ENCODE assay signal across 13 cellular contexts in genomic region chr13:99995503-99996176, GRCh38. TPM values are rescaled to one million over a fixed set of nuclear protein-coding genes. Genes with fewer than 3 reads are reported as not detected.
DNase-seq lines count a peak whose midpoint lies in the region; ATAC-seq, FAIRE-seq and TF ChIP-seq lines count a peak whose summit lies in the region.
"Had no signal": no experiment of that assay in that cellular context is flagged by ENCODE, and none has a peak within 500 bp of the region (broad histone marks: within the 10 kb centered on the region; RNA-seq: fewer than 3 reads in every experiment).

No MANE protein-coding gene starts in this region.

- no TSS peak for BruUV-seq in GM12878 (replicated peaks; lab: Mats Ljungman, UMichigan)

- H4K8ac ChIP-seq in mesendoderm (ENCODE audit: low read depth, low read length), result no peak overlapping the region

- no peak overlapping the region for H2BK15ac ChIP-seq in mesendoderm (replicated peaks; ENCODE audit: low read depth)

- no peak for ATAC-seq in GM12878
- ATAC-seq: lower lobe of right lung, PC-3 had no signal

- TF ChIP-seq RAD21 in GM12878 (IDR thresholded peaks at IDR 0.05; ENCODE audit: insufficient read depth, low read depth, low read length), result no peak

- no peak overlapping the region for H3K27ac ChIP-seq in HUES64 (ENCODE audit: low read depth, low read length)
- no peak overlapping the region for H3K27ac ChIP-seq in GM12878 (ENCODE audit: control insufficient read depth, insufficient read depth)
- no peak overlapping the region for H3K27ac ChIP-seq in mesendoderm (ENCODE audit: low read depth, low read length)
- H3K27ac ChIP-seq: KMS-11, lower lobe of right lung had no signal

- WGBS in HUES64, result under 1% methylated on average over 16 of the region's 17 CpGs
- WGBS in GM12878 (ENCODE audit: insufficient coverage, insufficient replicate concordance, low lambda C conversion rate, missing lambda C conversion rate), result 22% methylated on average over 17 of the region's 17 CpGs
- no CpG with 5 or more reads among the region's 17 CpGs for WGBS in mesendoderm (ENCODE audit: extremely low coverage, insufficient coverage, low lambda C conversion rate)

- no peak for TF ChIP-seq POLR2A in GM12878 (IDR thresholded peaks at IDR 0.05; ENCODE audit: low read depth, low read length)

- FAIRE-seq in GM12878 (lab: Jason Lieb, UNC), result peak; percentile 64

- no peak overlapping the region for H3K23ac ChIP-seq in mesendoderm (ENCODE audit: low read length)

- peak overlapping the region; percentile 57 for H3K56ac ChIP-seq in mesendoderm (ENCODE audit: low read length)

- H3K9ac ChIP-seq in HUES64 (ENCODE audit: low read depth, low read length) (no peak overlapping the region), GM12878 (ENCODE audit: control insufficient read depth, insufficient read depth, low read length) (no peak overlapping the region), mesendoderm (ENCODE audit: low read length) (peak overlapping the region; percentile 35)
- H3K9ac ChIP-seq: KMS-11 had no signal

- H3K18ac ChIP-seq in mesendoderm (ENCODE audit: low read length), result no peak overlapping the region

- in situ Hi-C loops in GM12878 (cut with MboI), result no loop called here

- H2BK5ac ChIP-seq in mesendoderm (ENCODE audit: low read length), result no peak overlapping the region

- H4K5ac ChIP-seq in mesendoderm (ENCODE audit: low read length), result no peak overlapping the region

- H3K79me1 ChIP-seq in mesendoderm (ENCODE audit: low read length), result no peaks in the 10 kb centered on the region

- no peaks in the 10 kb centered on the region for H4K20me1 ChIP-seq in GM12878 (ENCODE audit: control insufficient read depth, insufficient read depth)

- no peak overlapping the region for H2BK120ac ChIP-seq in mesendoderm (ENCODE audit: low read depth, low read length)

- H3K4ac ChIP-seq in mesendoderm (ENCODE audit: low read depth, low read length), result no peak overlapping the region

- peaks cover 56% of the 10 kb centered on the region for H3K4me1 ChIP-seq in HUES64 (ENCODE audit: insufficient read depth, low read length)
- no peaks in the 10 kb centered on the region for H3K4me1 ChIP-seq in GM12878 (ENCODE audit: control insufficient read depth, insufficient read depth, low read length)
- peaks cover 10% of the 10 kb centered on the region for H3K4me1 ChIP-seq in mesendoderm (ENCODE audit: control insufficient read depth, low read depth, low read length)
- H3K4me1 ChIP-seq: lower lobe of right lung had no signal

- H3K9me3 ChIP-seq in HUES64 (ENCODE audit: insufficient read depth, low read depth, low read length) (no peaks in the 10 kb centered on the region), GM12878 (replicated peaks; ENCODE audit: control insufficient read depth, insufficient read depth, low read length) (peaks cover 1% of the 10 kb centered on the region; the same call in 2 of the 3 replicates)
- H3K9me3 ChIP-seq: lower lobe of right lung had no signal

- POLR2A ChIA-PET in GM12878 (lab: Charles Lee), result no interaction called here

- H3K27me3 ChIP-seq in HUES64 (ENCODE audit: insufficient read depth, low read length) (peaks cover 78% of the 10 kb centered on the region), GM12878 (replicated peaks in 1 of 2; ENCODE audit: control insufficient read depth in 2 of 2, insufficient read depth in 2 of 2, low read length in 1 of 2) (peaks cover 9 to 29% of the 10 kb centered on the region in 2 experiments), mesendoderm (ENCODE audit: insufficient read depth, low read length, poor library complexity) (no peaks in the 10 kb centered on the region)

- H3K79me2 ChIP-seq in GM12878 (ENCODE audit: control insufficient read depth, insufficient read depth, low read length) (no peaks in the 10 kb centered on the region), mesendoderm (ENCODE audit: control insufficient read depth, insufficient read depth, low read length) (no peaks in the 10 kb centered on the region)

- H3K4me3 ChIP-seq in HUES64 (ENCODE audit: low read length) (peak overlapping the region; percentile 54), GM12878 (no peak overlapping the region), mesendoderm (ENCODE audit: low read length) (no peak overlapping the region)
- H3K4me3 ChIP-seq: lower lobe of right lung had no signal

- H2AK5ac ChIP-seq in mesendoderm (ENCODE audit: low read length), result no peak overlapping the region

- SMC1A ChIA-PET in GM12878 (lab: Charles Lee; ENCODE audit: uncharacterized antibody, unreplicated experiment), result no interaction called here

- H3K36me3 ChIP-seq in HUES64 (ENCODE audit: insufficient read depth, low read length) (no peaks in the 10 kb centered on the region), GM12878 (ENCODE audit: control insufficient read depth in 2 of 2, insufficient read depth in 2 of 2, low read length in 1 of 2) (no peaks in the 10 kb centered on the region), mesendoderm (ENCODE audit: control insufficient read depth, insufficient read depth, low read length) (no peaks in the 10 kb centered on the region)
- H3K36me3 ChIP-seq: lower lobe of right lung had no signal

- TF ChIP-seq CTCF in GM12878 (IDR thresholded peaks at IDR 0.05 in 2 of 3, conservative IDR thresholded peaks at IDR 0.05 in 1 of 3; ENCODE audit: control insufficient read depth in 2 of 3, extremely low read depth in 1 of 3, insufficient read depth in 1 of 3, low read depth in 3 of 3, low read length in 3 of 3), result no peak

- RAD21 ChIA-PET in GM12878 (lab: Charles Lee; ENCODE audit: unreplicated experiment), result no interaction called here

- intact Hi-C loops in GM12878 (cut with micrococcal nuclease; ENCODE audit: unreplicated experiment), result no loop called here

- DNase-seq in NCI-H1417 (lab: John Stamatoyannopoulos, UW) (peak in 2 of 3 experiments; percentile 90 to 95), NCI-H1417 treated with DMSO at 0.1 percent for 48 hours (lab: John Stamatoyannopoulos, UW) (no peak), GM12878 (ENCODE audit: low read depth, low spot score) (no peak), mesendoderm (peak; percentile 69), T1000 (lab: John Stamatoyannopoulos, UW) (no peak), COLO829 (ENCODE audit: low spot score) (no peak), mucosa of gallbladder (ENCODE audit: low spot score) (no peak)
- DNase-seq: activated CD4-positive, CD25-positive, alpha-beta regulatory T cell; lower lobe of right lung; PC-3 had no signal

- H2AFZ ChIP-seq in GM12878 (ENCODE audit: control insufficient read depth, low read depth, low read length), result no peak overlapping the region

- H3K4me2 ChIP-seq in GM12878 (ENCODE audit: control insufficient read depth, insufficient read depth) (peak overlapping the region; percentile 2; the same call in 1 of the 2 replicates), mesendoderm (ENCODE audit: low read length) (peak overlapping the region; percentile 60)
- H3K4me2 ChIP-seq: KMS-11 had no signal

- no peak for TF ChIP-seq EP300 in GM12878 (IDR thresholded peaks at IDR 0.05; ENCODE audit: borderline replicate concordance in 1 of 2, control insufficient read depth in 1 of 2, low read depth in 2 of 2, low read length in 2 of 2)

- CTCF ChIA-PET in GM12878 (lab: Yijun Ruan, JAX), result interaction anchor here (0.6 to 1.0 kb wide), 2 partner anchors 22 to 240 kb away, joined by 3 read pairs; no protein-coding TSS in a partner anchor

TF ChIP-seq in GM12878, 131 proteins besides CTCF, POLR2A, EP300 and RAD21:
- TF ChIP-seq TARDBP (IDR thresholded peaks at IDR 0.05; ENCODE audit: borderline replicate concordance) (no peak), NFIC (IDR thresholded peaks at IDR 0.05; ENCODE audit: low read depth, low read length) (peak; percentile 35; the same call in 1 of the 2 replicates), BMI1 (IDR thresholded peaks at IDR 0.05; ENCODE audit: borderline replicate concordance) (peak; percentile 94)
TF ChIP-seq in GM12878: peak in this region for 2.

RNA-seq across cellular contexts. Expression of gene ZIC2, which starts 14.1 kb away (rescaled TPM):
- 113 TPM for polyA plus RNA-seq in HUES64 (2013, experiment 1 of 2)
- polyA plus RNA-seq in HUES64 (2013, experiment 2 of 2), result 125 TPM
- total RNA-seq in GM12878 (2013; cell fraction: nucleolus; rRNA removed), result not detected in 2 replicates
- total RNA-seq in GM12878 (2014; rRNA removed), result not detected in 2 replicates
- total RNA-seq in GM12878 (2014; rRNA removed; fragmentation: Illumina TruSeq; extraction: Trizol), result not detected in 2 replicates
- not detected in 2 replicates for total RNA-seq in GM12878 (2021)
- not detected for polyA plus RNA-seq in GM12878 (2011; ENCODE audit: low read depth)
- polyA plus RNA-seq in GM12878 (2011; rRNA removed), result not detected in 2 replicates
- not detected in 2 replicates for polyA plus RNA-seq in GM12878 (2011; cell fraction: cytosol; rRNA removed)
- not detected in 2 replicates for polyA plus RNA-seq in GM12878 (2011; cell fraction: nucleus; rRNA removed)
- not detected in 2 replicates for polyA plus RNA-seq in GM12878 (2012)
- polyA plus RNA-seq in GM12878 (2014; fragmentation: Illumina TruSeq; extraction: Trizol), result not detected in 2 replicates
- polyA plus RNA-seq in GM12878 (2014; fragmentation: Nextera tagmentation; extraction: Ambion mirVana), result not detected
- not detected in 2 replicates for polyA plus RNA-seq in GM12878 (2014; rRNA removed)
- under 1 TPM; 0.05 TPM for polyA plus RNA-seq in GM12878 (2016; fragmentation: Nextera tagmentation; extraction: Ambion mirVana)
- polyA minus RNA-seq in GM12878 (2011; rRNA and poly(A)+ RNA removed), result not detected in 2 replicates
- polyA minus RNA-seq in GM12878 (2011; cell fraction: cytosol; rRNA and poly(A)+ RNA removed), result not detected in 2 replicates
- not detected in 2 replicates for polyA minus RNA-seq in GM12878 (2011; cell fraction: nucleus; rRNA and poly(A)+ RNA removed)
- polyA plus RNA-seq in mesendoderm (2013, experiment 1 of 2), result 230 TPM
- polyA plus RNA-seq in mesendoderm (2013, experiment 2 of 2), result 222 TPM
- total RNA-seq in mucosa of gallbladder, result 0.23 TPM
- total RNA-seq: lower lobe of right lung, PC-3 had no signal

RNA-seq across cellular contexts. Expression of gene ZIC5, which starts 24.1 kb away (rescaled TPM):
- polyA plus RNA-seq in HUES64 (2013, experiment 1 of 2), result 25.6 TPM
- polyA plus RNA-seq in HUES64 (2013, experiment 2 of 2), result 25.2 TPM
- not detected in 2 replicates for total RNA-seq in GM12878 (2013; cell fraction: nucleolus; rRNA removed)
- total RNA-seq in GM12878 (2014; rRNA removed), result not detected in 2 replicates
- total RNA-seq in GM12878 (2014; rRNA removed; fragmentation: Illumina TruSeq; extraction: Trizol), result not detected in 2 replicates
- not detected in 2 replicates for total RNA-seq in GM12878 (2021)
- polyA plus RNA-seq in GM12878 (2011; ENCODE audit: low read depth), result not detected
- not detected in 2 replicates for polyA plus RNA-seq in GM12878 (2011; rRNA removed)
- polyA plus RNA-seq in GM12878 (2011; cell fraction: cytosol; rRNA removed), result not detected in 2 replicates
- not detected in 2 replicates for polyA plus RNA-seq in GM12878 (2011; cell fraction: nucleus; rRNA removed)
- polyA plus RNA-seq in GM12878 (2012), result not detected in 2 replicates
- polyA plus RNA-seq in GM12878 (2014; fragmentation: Illumina TruSeq; extraction: Trizol), result not detected in 2 replicates
- polyA plus RNA-seq in GM12878 (2014; fragmentation: Nextera tagmentation; extraction: Ambion mirVana), result not detected
- polyA plus RNA-seq in GM12878 (2014; rRNA removed), result not detected in 2 replicates
- not detected for polyA plus RNA-seq in GM12878 (2016; fragmentation: Nextera tagmentation; extraction: Ambion mirVana)
- not detected in 2 replicates for polyA minus RNA-seq in GM12878 (2011; rRNA and poly(A)+ RNA removed)
- not detected in 2 replicates for polyA minus RNA-seq in GM12878 (2011; cell fraction: cytosol; rRNA and poly(A)+ RNA removed)
- 0.10 TPM in 1 of 2 replicates, not detected in the other for polyA minus RNA-seq in GM12878 (2011; cell fraction: nucleus; rRNA and poly(A)+ RNA removed)
- polyA plus RNA-seq in mesendoderm (2013, experiment 1 of 2), result 10.9 TPM
- polyA plus RNA-seq in mesendoderm (2013, experiment 2 of 2), result 11.0 TPM
- total RNA-seq in mucosa of gallbladder, result 0.03 TPM
- total RNA-seq: lower lobe of right lung, PC-3 had no signal
- polyA plus RNA-seq: esophagus had no signal

Comparison
In these comparisons a context has a peak if more than half of its experiments do, and no peak if none do; other contexts are left out.
1. DNase-seq: peak in NCI-H1417 (2 of 3) and mesendoderm (single experiment); none in NCI-H1417 treated with DMSO at 0.1 percent for 48 hours (single experiment), GM12878 (single experiment), T1000 (single experiment), COLO829 (single experiment) and mucosa of gallbladder (single experiment).